In genomic region chr5:43401827-43402226, GRCh38 we compare ENCODE assay signal across 11 cellular contexts. TPM values are rescaled to one million over a fixed set of nuclear protein-coding genes. Genes with fewer than 3 reads are reported as not detected.
DNase-seq lines count a peak whose midpoint lies in the region; ATAC-seq and TF ChIP-seq lines count a peak whose summit lies in the region.
"Had no signal": no experiment of that assay in that cellular context is flagged by ENCODE, and none has a peak within 500 bp of the region (broad histone marks: within the 10 kb centered on the region; RNA-seq: fewer than 3 reads in every experiment).

No MANE protein-coding gene starts in this region.

- no peaks in the 10 kb centered on the region for H3K27me3 ChIP-seq in SJCRH30

- POLR2A ChIA-PET in HEK293 (lab: Yijun Ruan, JAX), result no interaction called here

- ATAC-seq in GM19351 (IDR thresholded peaks at IDR 0.05; ENCODE audit: unreplicated experiment), result no peak
- no peak for ATAC-seq in GM21367 (IDR thresholded peaks at IDR 0.05; ENCODE audit: unreplicated experiment)
- ATAC-seq in GM21717 (IDR thresholded peaks at IDR 0.05; ENCODE audit: unreplicated experiment), result no peak

- peak; percentile 18 for TF ChIP-seq CTCF in AG09319 (IDR thresholded peaks at IDR 0.05; ENCODE audit: low read depth, low read length)
- no peak; the same call in 1 of the 2 replicates for TF ChIP-seq CTCF in HEK293 (tag by site-specific recombination; IDR thresholded peaks at IDR 0.05)
- TF ChIP-seq CTCF in fibroblast of villous mesenchyme (IDR thresholded peaks at IDR 0.05; ENCODE audit: insufficient read depth, low read depth, low read length), result peak; percentile 46

- no peaks in the 10 kb centered on the region for H3K4me1 ChIP-seq in HEK293 (ENCODE audit: control insufficient read depth, insufficient read depth, low read length)
- H3K4me1 ChIP-seq in SJCRH30, result no peaks in the 10 kb centered on the region

- H3K4me3 ChIP-seq in HEK293 (ENCODE audit: low read depth, low read length), result no peak overlapping the region
- H3K4me3 ChIP-seq in SJCRH30, result peak overlapping the region; percentile 53
- H3K4me3 ChIP-seq in fibroblast of villous mesenchyme (ENCODE audit: low read depth, low read length), result no peak overlapping the region

- H3K9me3 ChIP-seq in HEK293 (ENCODE audit: control insufficient read depth, insufficient read depth, low read depth, low read length), result no peaks in the 10 kb centered on the region
- no peaks in the 10 kb centered on the region for H3K9me3 ChIP-seq in SJCRH30 (replicated peaks)

- CTCF ChIA-PET in HEK293 (lab: Yijun Ruan, JAX), result interaction anchor here (0.6 to 4.3 kb wide), 5 partner anchors 12 to 141 kb away, joined by 3 to 47 read pairs (median 3); partner anchors contain the start of gene TMEM267

- DNase-seq in AG09319 (ENCODE audit: extremely low read depth, low read depth) (no peak), SJCRH30 (peak in 1 of 2 experiments; percentile 35), fibroblast of villous mesenchyme (ENCODE audit: low read depth) (no peak), NCI-H1694 treated with DMSO at 0.1 percent for 48 hours (lab: John Stamatoyannopoulos, UW) (no peak)
- DNase-seq: activated CD4-positive, alpha-beta T cell treated with anti-CD3 and anti-CD28 coated beads, Interleukin-2, amount 10 ng/mL, durations not matched to agents 7 days and 5 days; anterior cingulate cortex; DMS153 had no signal

- H3K36me3 ChIP-seq in HEK293 (ENCODE audit: control insufficient read depth in 2 of 2, insufficient read depth in 1 of 2, low read length in 2 of 2) (no peaks in the 10 kb centered on the region), SJCRH30 (no peaks in the 10 kb centered on the region)

- H3K27ac ChIP-seq in HEK293 (ENCODE audit: extremely low read depth, low read depth, low read length), result no peak overlapping the region
- no peak overlapping the region for H3K27ac ChIP-seq in SJCRH30

TF ChIP-seq in HEK293, 187 proteins besides CTCF, POLR2A, EP300 and RAD21:
- peak; percentile 48 for TF ChIP-seq PRDM10 (tag by site-specific recombination; IDR thresholded peaks at IDR 0.05)
- TF ChIP-seq ZNF670 (tag by site-specific recombination; IDR thresholded peaks at IDR 0.05; ENCODE audit: low read depth), result no peak
TF ChIP-seq in HEK293: peak in this region for 1.

RNA-seq across cellular contexts. Expression of gene CCL28, which starts 10.4 kb away (rescaled TPM):
- total RNA-seq in SJCRH30 (2014; rRNA removed; shearing (Covaris generic)), result not detected in 2 replicates
- total RNA-seq in fibroblast of villous mesenchyme, result 1.3 TPM in 2 replicates
